In the genomic region with DNA sequence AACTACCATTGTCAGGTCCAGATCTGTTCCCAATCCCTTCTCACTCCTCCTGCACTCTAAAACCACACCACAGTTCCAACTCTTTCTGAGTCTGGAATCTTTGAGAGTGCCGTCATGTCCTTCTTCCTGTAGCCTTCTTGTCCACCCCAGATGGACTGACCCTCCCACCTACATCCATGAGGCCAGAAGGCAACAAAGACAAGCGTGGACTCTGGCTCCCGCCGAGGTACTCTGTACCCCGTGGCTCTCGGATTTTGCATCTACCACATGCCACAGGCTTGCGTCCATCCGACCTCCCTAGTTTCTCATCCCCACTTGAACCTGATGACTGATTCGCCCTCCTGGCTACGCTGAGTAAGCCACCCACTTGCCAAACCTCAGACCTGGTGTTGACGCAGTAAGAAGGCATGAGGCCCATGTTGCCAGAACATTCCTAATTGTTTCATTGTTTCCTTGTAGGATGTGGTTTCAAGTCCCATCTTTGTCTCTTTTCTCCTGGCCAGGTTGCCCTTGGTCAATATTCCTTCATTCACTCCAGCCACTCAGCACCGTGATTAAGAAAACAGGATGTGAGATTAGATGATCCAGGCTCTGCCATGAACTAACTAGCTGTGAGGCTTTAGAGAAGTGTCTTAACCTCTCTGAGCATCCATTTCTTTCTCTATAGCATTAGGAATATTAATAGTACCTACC, we compare ENCODE assay signal across 8 cellular contexts. TPM values are rescaled to one million over a fixed set of nuclear protein-coding genes. Genes with fewer than 3 reads are reported as not detected.
DNase-seq lines count a peak whose midpoint lies in the region; ATAC-seq and TF ChIP-seq lines count a peak whose summit lies in the region.

No MANE protein-coding gene starts in this region.

- H3K27me3 ChIP-seq in SK-N-SH (ENCODE audit: insufficient read depth) = no peaks in the 10 kb centered on the region
- no peaks in the 10 kb centered on the region for H3K27me3 ChIP-seq in gastrocnemius medialis
- no peaks in the 10 kb centered on the region for H3K27me3 ChIP-seq in A673 (replicated peaks; ENCODE audit: insufficient read depth, low read depth, low read length, poor library complexity)

- no peaks in the 10 kb centered on the region for H4K20me1 ChIP-seq in SK-N-SH (ENCODE audit: insufficient read depth)

- no peaks in the 10 kb centered on the region for H3K9me2 ChIP-seq in SK-N-SH

- H3K27ac ChIP-seq in SK-N-SH (ENCODE audit: low read depth in 2 of 2, low read length in 1 of 2) = peak overlapping the region; percentile 88 to 99
- H3K27ac ChIP-seq in gastrocnemius medialis = peak overlapping the region; percentile 88 to 96 (median 94)
- no peak overlapping the region for H3K27ac ChIP-seq in A673 (ENCODE audit: low read depth, low read length, poor library complexity, severe bottlenecking)

- peak overlapping the region; percentile 63 for H3K4me2 ChIP-seq in SK-N-SH

- DNase-seq in GM04504 (ENCODE audit: low read depth) (peak; percentile 99), SK-N-SH (no peak), fibroblast of pulmonary artery (ENCODE audit: low read depth) (peak; percentile 100), gastrocnemius medialis (peak; percentile 24 to 85), A673 (ENCODE audit: low spot score) (no peak), NCI-H1092 treated with DMSO at 0.1 percent for 48 hours (lab: John Stamatoyannopoulos, UW) (no peak), NCI-H146 (lab: John Stamatoyannopoulos, UW) (no peak)

- no peak overlapping the region for H3K4me3 ChIP-seq in SK-N-SH (ENCODE audit: low read depth in 2 of 2, low read length in 1 of 2)
- H3K4me3 ChIP-seq in fibroblast of pulmonary artery (replicated peaks; ENCODE audit: low read depth, low read length) = peak overlapping the region; percentile 19
- H3K4me3 ChIP-seq in gastrocnemius medialis = no peak overlapping the region
- H3K4me3 ChIP-seq in A673 (ENCODE audit: low read depth, low read length, poor library complexity, severe bottlenecking) = no peak overlapping the region

- CTCF ChIA-PET in SK-N-SH (lab: Yijun Ruan, JAX) = interaction anchor here (1.0 to 1.3 kb wide), 5 partner anchors 85 to 98 kb away, joined by 3 to 5 read pairs (median 4); no protein-coding TSS in a partner anchor
- CTCF ChIA-PET in A673 (lab: Charles Lee) = no interaction called here

- H3K36me3 ChIP-seq in SK-N-SH (replicated peaks in 1 of 2; ENCODE audit: control insufficient read depth in 1 of 2, insufficient read depth in 2 of 2, low read length in 1 of 2) (no peaks in the 10 kb centered on the region), gastrocnemius medialis (no peaks in the 10 kb centered on the region), A673 (ENCODE audit: insufficient read depth, low read length, poor library complexity, severe bottlenecking) (no peaks in the 10 kb centered on the region)

- H3K4me1 ChIP-seq in SK-N-SH (ENCODE audit: control insufficient read depth in 1 of 2, insufficient read depth in 2 of 2, low read depth in 1 of 2, low read length in 1 of 2) = peaks cover 9 to 33% of the 10 kb centered on the region in 2 experiments
- H3K4me1 ChIP-seq in gastrocnemius medialis = peaks cover 27 to 53% of the 10 kb centered on the region in 2 donors
- H3K4me1 ChIP-seq in A673 (ENCODE audit: insufficient read depth, low read length, poor library complexity, severe bottlenecking) = no peaks in the 10 kb centered on the region

- 58% methylated on average over 12 of the region's 12 CpGs for WGBS in SK-N-SH (ENCODE audit: low lambda C conversion rate)

- ATAC-seq in gastrocnemius medialis = peak; percentile 15 to 52
- ATAC-seq in HG02798 (IDR thresholded peaks at IDR 0.05; ENCODE audit: poor library complexity, unreplicated experiment) = no peak

- intact Hi-C loops in gastrocnemius medialis (cut with DNase I; ENCODE audit: low total_unique reads) (loop anchor here (1.0 to 5.0 kb wide), 2 partner anchors 65 to 130 kb away; no protein-coding TSS in a partner anchor), A673 (cut with micrococcal nuclease; ENCODE audit: unreplicated experiment) (loop anchor here (10.0 kb wide), 1 partner anchor 198 kb away; no protein-coding TSS in a partner anchor)

- TF ChIP-seq CTCF in SK-N-SH (IDR thresholded peaks at IDR 0.05) = no peak
- TF ChIP-seq CTCF in fibroblast of pulmonary artery (IDR thresholded peaks at IDR 0.05; ENCODE audit: low read length, missing control alignments) = no peak
- no peak for TF ChIP-seq CTCF in gastrocnemius medialis (IDR thresholded peaks at IDR 0.05 in 4 of 5, conservative IDR thresholded peaks at IDR 0.05 in 1 of 5)
- no peak for TF ChIP-seq CTCF in A673 (conservative IDR thresholded peaks at IDR 0.05; ENCODE audit: low read depth, low read length)

- peak overlapping the region; percentile 86 for H3K9ac ChIP-seq in SK-N-SH

- peaks cover 56% of the 10 kb centered on the region for H3F3A ChIP-seq in SK-N-SH (replicated peaks; ENCODE audit: insufficient read depth)

- peak overlapping the region; percentile 26; the same call in 1 of the 2 replicates for H2AFZ ChIP-seq in SK-N-SH (ENCODE audit: low read depth)

- TF ChIP-seq POLR2A in gastrocnemius medialis (IDR thresholded peaks at IDR 0.05) = peak in 1 of 2 donors; percentile 45

- in situ Hi-C loops in gastrocnemius medialis (cut with MboI; ENCODE audit: low sequenced_read_pairs in 4 of 4) = loop anchor here in 3 of 4 donors (10.0 to 25.0 kb wide), 3 partner anchors 52 to 370 kb away; a partner anchor contains a TSS

- no peaks in the 10 kb centered on the region; the same call in 1 of the 2 replicates for H3K9me3 ChIP-seq in SK-N-SH
- H3K9me3 ChIP-seq in gastrocnemius medialis = peaks cover 0 to 3% (median 0%) of the 10 kb centered on the region in 3 donors
- H3K9me3 ChIP-seq in A673 (ENCODE audit: low read depth, low read length, poor library complexity, severe bottlenecking) = no peaks in the 10 kb centered on the region

- TF ChIP-seq EP300 in SK-N-SH (IDR thresholded peaks at IDR 0.05; ENCODE audit: borderline replicate concordance in 1 of 2, low read depth in 1 of 2, low read length in 1 of 2) = peak in 1 of 2 experiments; percentile 91; a peak in 2 of 4 replicates

- TF ChIP-seq RAD21 in SK-N-SH (IDR thresholded peaks at IDR 0.05; ENCODE audit: low read length) = no peak

- peaks cover 19% of the 10 kb centered on the region; the same call in 1 of the 2 replicates for H3K79me2 ChIP-seq in SK-N-SH (ENCODE audit: insufficient read depth)

- no TSS peak for BruUV-seq in A673 (replicated peaks; lab: Mats Ljungman, UMichigan)

- POLR2A ChIA-PET in SK-N-SH (lab: Yijun Ruan, JAX) = no interaction called here
- POLR2A ChIA-PET in A673 (lab: Charles Lee; ENCODE audit: low non-redundant PET) = no interaction called here

TF ChIP-seq in SK-N-SH, 30 proteins besides CTCF, POLR2A, EP300 and RAD21 (continues in another document):
- TF ChIP-seq NFIC (IDR thresholded peaks at IDR 0.05; ENCODE audit: borderline replicate concordance) (peak; percentile 99), CHD2 (IDR thresholded peaks at IDR 0.05; ENCODE audit: low read length, partially characterized antibody) (no peak), TAF1 (IDR thresholded peaks at IDR 0.05; ENCODE audit: borderline replicate concordance, low read depth, low read length) (no peak), TEAD4 (IDR thresholded peaks at IDR 0.05; ENCODE audit: borderline replicate concordance, insufficient read depth) (0 out of 2 replicates have a peak, but pooled peaks have one; percentile 80), TCF12 (IDR thresholded peaks at IDR 0.05) (peak; percentile 89), RXRA (IDR thresholded peaks at IDR 0.05; ENCODE audit: borderline replicate concordance, low read depth) (peak; percentile 95), POLR2AphosphoS5 (IDR thresholded peaks at IDR 0.05; ENCODE audit: low read depth, low read length) (peak; percentile 51; the same call in 1 of the 2 replicates), ELF1 (IDR thresholded peaks at IDR 0.05) (0 out of 2 replicates have a peak, but pooled peaks have one; percentile 14)
- TF ChIP-seq, protein P1, sequence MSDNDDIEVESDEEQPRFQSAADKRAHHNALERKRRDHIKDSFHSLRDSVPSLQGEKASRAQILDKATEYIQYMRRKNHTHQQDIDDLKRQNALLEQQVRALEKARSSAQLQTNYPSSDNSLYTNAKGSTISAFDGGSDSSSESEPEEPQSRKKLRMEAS (IDR thresholded peaks at IDR 0.05; ENCODE audit: low read depth) = peak; percentile 97
- TF ChIP-seq, protein P2, sequence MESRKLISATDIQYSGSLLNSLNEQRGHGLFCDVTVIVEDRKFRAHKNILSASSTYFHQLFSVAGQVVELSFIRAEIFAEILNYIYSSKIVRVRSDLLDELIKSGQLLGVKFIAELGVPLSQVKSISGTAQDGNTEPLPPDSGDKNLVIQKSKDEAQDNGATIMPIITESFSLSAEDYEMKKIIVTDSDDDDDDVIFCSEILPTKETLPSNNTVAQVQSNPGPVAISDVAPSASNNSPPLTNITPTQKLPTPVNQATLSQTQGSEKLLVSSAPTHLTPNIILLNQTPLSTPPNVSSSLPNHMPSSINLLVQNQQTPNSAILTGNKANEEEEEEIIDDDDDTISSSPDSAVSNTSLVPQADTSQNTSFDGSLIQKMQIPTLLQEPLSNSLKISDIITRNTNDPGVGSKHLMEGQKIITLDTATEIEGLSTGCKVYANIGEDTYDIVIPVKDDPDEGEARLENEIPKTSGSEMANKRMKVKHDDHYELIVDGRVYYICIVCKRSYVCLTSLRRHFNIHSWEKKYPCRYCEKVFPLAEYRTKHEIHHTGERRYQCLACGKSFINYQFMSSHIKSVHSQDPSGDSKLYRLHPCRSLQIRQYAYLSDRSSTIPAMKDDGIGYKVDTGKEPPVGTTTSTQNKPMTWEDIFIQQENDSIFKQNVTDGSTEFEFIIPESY (IDR thresholded peaks at IDR 0.05; ENCODE audit: borderline replicate concordance, low read depth) = 0 out of 2 replicates have a peak, but pooled peaks have one; percentile 77

RNA-seq across cellular contexts. Expression of a gene that starts 1.1 kb away (rescaled TPM):
- 10.1 and 11.3 TPM in 2 replicates for polyA plus RNA-seq in SK-N-SH (2012; rRNA removed)
- 11.6 and 11.7 TPM in 2 replicates for polyA plus RNA-seq in SK-N-SH (2012; cell fraction: cytosol; rRNA removed)
- polyA plus RNA-seq in SK-N-SH (2012; cell fraction: nucleus; rRNA removed) = 20.0 and 21.9 TPM in 2 replicates
- 100 to 1,000 TPM; 160 to 415 (median 232) TPM for total RNA-seq in gastrocnemius medialis
- 19.1 and 23.7 TPM in 2 replicates for total RNA-seq in A673 (2021)

Comparison
In these comparisons a context has a peak if more than half of its experiments do, and no peak if none do; other contexts are left out.
1. DNase-seq: peak in GM04504 (single experiment), fibroblast of pulmonary artery (single experiment) and gastrocnemius medialis (2 of 2); none in SK-N-SH (single experiment), A673 (single experiment), NCI-H1092 treated with DMSO at 0.1 percent for 48 hours (single experiment) and NCI-H146 (single experiment).